ENCODE assay signal across 15 cellular contexts in genomic region chr13:110354715-110355473, GRCh38. TPM values are rescaled to one million over a fixed set of nuclear protein-coding genes. Genes with fewer than 3 reads are reported as not detected.
DNase-seq lines count a peak whose midpoint lies in the region; ATAC-seq and TF ChIP-seq lines count a peak whose summit lies in the region.
"Had no signal": no experiment of that assay in that cellular context is flagged by ENCODE, and none has a peak within 500 bp of the region (broad histone marks: within the 10 kb centered on the region; RNA-seq: fewer than 3 reads in every experiment).

No MANE protein-coding gene starts in this region.

- peaks cover 44% of the 10 kb centered on the region for H3K4me1 Mint-ChIP-seq in Caco-2 (ENCODE audit: low read depth, unreplicated experiment)
- no peaks in the 10 kb centered on the region for H3K4me1 Mint-ChIP-seq in activated T-helper 17 cell treated with anti-CD3 and anti-CD28 coated beads, Interleukin-2, amount 50 U/mL, for 72 hours
- no peaks in the 10 kb centered on the region for H3K4me1 Mint-ChIP-seq in stimulated activated effector memory CD8-positive, alpha-beta T cell treated with anti-CD3 and anti-CD28 coated beads, Interleukin-12 subunit alpha, Interleukin-12 subunit beta, amount 100 ng/mL, for 72 hours
- H3K4me1 Mint-ChIP-seq: activated CD8-positive, alpha-beta memory T cell treated with anti-CD3 and anti-CD28 coated beads, Interleukin-2, amount 10 ng/mL, durations not matched to agents 7 days and 5 days; activated naive CD4-positive, alpha-beta T cell treated with anti-CD3 and anti-CD28 coated beads, Interleukin-2, amount 50 U/mL, for 24 hours had no signal

- CTCF ChIA-PET in Caco-2 (lab: Charles Lee) = interaction anchor here (0.6 kb wide), 1 partner anchor 15 kb away, joined by 3 read pairs; no protein-coding TSS in a partner anchor

- H3K27me3 ChIP-seq in Caco-2 (replicated peaks; ENCODE audit: control insufficient read depth, insufficient read depth, low read length) = no peaks in the 10 kb centered on the region

- H3K4me1 ChIP-seq in Caco-2 (peaks cover 17% of the 10 kb centered on the region), mucosa of descending colon (ENCODE audit: low read depth) (peaks cover 24% of the 10 kb centered on the region)

- H3K9me3 ChIP-seq in Caco-2 (no peaks in the 10 kb centered on the region), mucosa of descending colon (no peaks in the 10 kb centered on the region)

- no peak for DNase-seq in Caco-2
- no peak for DNase-seq in mucosa of descending colon
- DNase-seq in stimulated activated effector memory CD8-positive, alpha-beta T cell treated with anti-CD3 and anti-CD28 coated beads, Interleukin-12 subunit alpha, Interleukin-12 subunit beta, amount 100 ng/mL, for 72 hours (ENCODE audit: low spot score in 2 of 2) = no peak
- DNase-seq in C1 segment of cervical spinal cord (lab: John Stamatoyannopoulos, UW) = no peak
- DNase-seq in cerebellar nuclear complex (lab: John Stamatoyannopoulos, UW) = no peak
- DNase-seq in activated effector memory CD4-positive, alpha-beta T cell treated with Interleukin-2 at 50 U/mL for 16 hours = no peak
- DNase-seq: activated CD8-positive, alpha-beta memory T cell treated with anti-CD3 and anti-CD28 coated beads, Interleukin-2, amount 10 ng/mL, durations not matched to agents 7 days and 5 days; DMS153; foreskin melanocyte; mesendoderm; NCI-H1048 had no signal

- H3K4me3 Mint-ChIP-seq in Caco-2 (ENCODE audit: unreplicated experiment) = no peak overlapping the region
- no peak overlapping the region for H3K4me3 Mint-ChIP-seq in activated T-helper 17 cell treated with anti-CD3 and anti-CD28 coated beads, Interleukin-2, amount 50 U/mL, for 72 hours
- H3K4me3 Mint-ChIP-seq in stimulated activated effector memory CD8-positive, alpha-beta T cell treated with anti-CD3 and anti-CD28 coated beads, Interleukin-12 subunit alpha, Interleukin-12 subunit beta, amount 100 ng/mL, for 72 hours = no peak overlapping the region
- H3K4me3 Mint-ChIP-seq: activated CD8-positive, alpha-beta memory T cell treated with anti-CD3 and anti-CD28 coated beads, Interleukin-2, amount 10 ng/mL, durations not matched to agents 7 days and 5 days; activated naive CD4-positive, alpha-beta T cell treated with anti-CD3 and anti-CD28 coated beads, Interleukin-2, amount 50 U/mL, for 24 hours had no signal

- peak overlapping the region; percentile 38 for H3K27ac Mint-ChIP-seq in Caco-2 (ENCODE audit: unreplicated experiment)
- H3K27ac Mint-ChIP-seq in activated T-helper 17 cell treated with anti-CD3 and anti-CD28 coated beads, Interleukin-2, amount 50 U/mL, for 72 hours = no peak overlapping the region
- no peak overlapping the region for H3K27ac Mint-ChIP-seq in stimulated activated effector memory CD8-positive, alpha-beta T cell treated with anti-CD3 and anti-CD28 coated beads, Interleukin-12 subunit alpha, Interleukin-12 subunit beta, amount 100 ng/mL, for 72 hours
- H3K27ac Mint-ChIP-seq: activated CD8-positive, alpha-beta memory T cell treated with anti-CD3 and anti-CD28 coated beads, Interleukin-2, amount 10 ng/mL, durations not matched to agents 7 days and 5 days; activated naive CD4-positive, alpha-beta T cell treated with anti-CD3 and anti-CD28 coated beads, Interleukin-2, amount 50 U/mL, for 24 hours had no signal

- TF ChIP-seq CTCF in Caco-2 (IDR thresholded peaks at IDR 0.05; ENCODE audit: insufficient read depth in 1 of 2, low read depth in 1 of 2, low read length in 1 of 2, severe bottlenecking in 1 of 2, unreplicated experiment in 1 of 2) (no peak), mucosa of descending colon (IDR thresholded peaks at IDR 0.05) (no peak)

- BruUV-seq in Caco-2 (replicated peaks; lab: Mats Ljungman, UMichigan) = no TSS peak

- intact Hi-C loops in Caco-2 (cut with micrococcal nuclease; ENCODE audit: unreplicated experiment) = no loop called here
- intact Hi-C loops in mucosa of descending colon (cut with DNase I, micrococcal nuclease) = no loop called here

- peaks cover 6% of the 10 kb centered on the region for H3K36me3 Mint-ChIP-seq in Caco-2 (ENCODE audit: insufficient read depth, unreplicated experiment)
- no peaks in the 10 kb centered on the region for H3K36me3 Mint-ChIP-seq in activated T-helper 17 cell treated with anti-CD3 and anti-CD28 coated beads, Interleukin-2, amount 50 U/mL, for 72 hours (ENCODE audit: low read depth)
- H3K36me3 Mint-ChIP-seq in stimulated activated effector memory CD8-positive, alpha-beta T cell treated with anti-CD3 and anti-CD28 coated beads, Interleukin-12 subunit alpha, Interleukin-12 subunit beta, amount 100 ng/mL, for 72 hours = no peaks in the 10 kb centered on the region
- H3K36me3 Mint-ChIP-seq: activated CD8-positive, alpha-beta memory T cell treated with anti-CD3 and anti-CD28 coated beads, Interleukin-2, amount 10 ng/mL, durations not matched to agents 7 days and 5 days; activated naive CD4-positive, alpha-beta T cell treated with anti-CD3 and anti-CD28 coated beads, Interleukin-2, amount 50 U/mL, for 24 hours had no signal

- no peaks in the 10 kb centered on the region for H3K27me3 Mint-ChIP-seq in Caco-2 (ENCODE audit: insufficient read depth, unreplicated experiment)
- no peaks in the 10 kb centered on the region for H3K27me3 Mint-ChIP-seq in activated T-helper 17 cell treated with anti-CD3 and anti-CD28 coated beads, Interleukin-2, amount 50 U/mL, for 72 hours
- H3K27me3 Mint-ChIP-seq: activated naive CD4-positive, alpha-beta T cell treated with anti-CD3 and anti-CD28 coated beads, Interleukin-2, amount 50 U/mL, for 24 hours had no signal

- H3K4me3 ChIP-seq in Caco-2 (ENCODE audit: low read depth, low read length) (no peak overlapping the region), mucosa of descending colon (no peak overlapping the region)
- H3K4me3 ChIP-seq: SK-N-MC had no signal

- POLR2A ChIA-PET in Caco-2 (lab: Charles Lee) = no interaction called here

- H3K9me3 Mint-ChIP-seq in Caco-2 (ENCODE audit: unreplicated experiment) = no peaks in the 10 kb centered on the region
- H3K9me3 Mint-ChIP-seq in activated T-helper 17 cell treated with anti-CD3 and anti-CD28 coated beads, Interleukin-2, amount 50 U/mL, for 72 hours = no peaks in the 10 kb centered on the region
- no peaks in the 10 kb centered on the region for H3K9me3 Mint-ChIP-seq in stimulated activated effector memory CD8-positive, alpha-beta T cell treated with anti-CD3 and anti-CD28 coated beads, Interleukin-12 subunit alpha, Interleukin-12 subunit beta, amount 100 ng/mL, for 72 hours
- H3K9me3 Mint-ChIP-seq: activated naive CD4-positive, alpha-beta T cell treated with anti-CD3 and anti-CD28 coated beads, Interleukin-2, amount 50 U/mL, for 24 hours had no signal

- H3K36me3 ChIP-seq in Caco-2 (ENCODE audit: control insufficient read depth, insufficient read depth, low read length) = no peaks in the 10 kb centered on the region
- H3K36me3 ChIP-seq in mucosa of descending colon (ENCODE audit: low read depth) = no peaks in the 10 kb centered on the region

- peak; percentile 49 for ATAC-seq in GM19463 (IDR thresholded peaks at IDR 0.05; ENCODE audit: unreplicated experiment)
- peak; percentile 47 for ATAC-seq in activated T-helper 17 cell treated with anti-CD3 and anti-CD28 coated beads, Interleukin-2, amount 50 U/mL, for 72 hours (replicated peaks)
- ATAC-seq in mucosa of descending colon = peak; percentile 3
- no peak for ATAC-seq in stimulated activated effector memory CD8-positive, alpha-beta T cell treated with anti-CD3 and anti-CD28 coated beads, Interleukin-12 subunit alpha, Interleukin-12 subunit beta, amount 100 ng/mL, for 72 hours
- ATAC-seq: activated CD8-positive, alpha-beta memory T cell treated with anti-CD3 and anti-CD28 coated beads, Interleukin-2, amount 10 ng/mL, durations not matched to agents 7 days and 5 days had no signal

RNA-seq across cellular contexts. Expression of gene COL4A2, which starts 47.8 kb away (rescaled TPM):
- total RNA-seq in Caco-2 (2022) (17.1 and 19.2 TPM in 2 replicates), mucosa of descending colon (100 to 1,000 TPM in 1 of 3 donors, 10 to 100 TPM in 2; 33.5 to 389 (median 74.2) TPM)
- under 1 TPM in 1 of 2 donors, not detected in 1; 0.56 TPM for total RNA-seq in activated T-helper 17 cell treated with anti-CD3 and anti-CD28 coated beads, Interleukin-2, amount 50 U/mL, for 72 hours
- total RNA-seq: activated CD8-positive, alpha-beta memory T cell treated with anti-CD3 and anti-CD28 coated beads, Interleukin-2, amount 10 ng/mL, durations not matched to agents 7 days and 5 days had no signal

RNA-seq across cellular contexts. Expression of gene COL4A1, which starts 47.9 kb away (rescaled TPM):
- total RNA-seq in Caco-2 (2022) (4.5 and 4.8 TPM in 2 replicates), mucosa of descending colon (100 to 1,000 TPM in 1 of 3 donors, 10 to 100 TPM in 2; 19.0 to 308 (median 61.9) TPM)
- not detected for total RNA-seq in activated T-helper 17 cell treated with anti-CD3 and anti-CD28 coated beads, Interleukin-2, amount 50 U/mL, for 72 hours
- total RNA-seq: activated CD8-positive, alpha-beta memory T cell treated with anti-CD3 and anti-CD28 coated beads, Interleukin-2, amount 10 ng/mL, durations not matched to agents 7 days and 5 days had no signal

Comparison
In these comparisons a context has a peak if more than half of its experiments do, and no peak if none do; other contexts are left out.
1. RNA of gene COL4A2, which starts 47.8 kb away (total RNA-seq): 33.5 to 389 TPM in mucosa of descending colon and 17.1 to 19.2 TPM in Caco-2; 0.56 TPM in activated T-helper 17 cell treated with anti-CD3 and anti-CD28 coated beads, Interleukin-2, amount 50 U/mL, for 72 hours; every median in the first group is over 10 times any median in the second.